ENCODE assay signal across 2 cellular contexts in genomic region chr5:1068895-1069719, GRCh38.
TF ChIP-seq lines count a peak whose summit lies in the region.

No MANE protein-coding gene starts in this region.

TF ChIP-seq in A549, 52 proteins besides CTCF, POLR2A, EP300 and RAD21 (continued from another document):
- TF ChIP-seq REST (IDR thresholded peaks at IDR 0.05) (no peak), MAZ (IDR thresholded peaks at IDR 0.05; ENCODE audit: borderline replicate concordance, low read depth, low read length) (no peak), BCL3 (IDR thresholded peaks at IDR 0.05) (no peak), E2F6 (IDR thresholded peaks at IDR 0.05; ENCODE audit: borderline replicate concordance, low read depth) (no peak), USF2 (IDR thresholded peaks at IDR 0.05) (no peak)

TF ChIP-seq in IMR-90, 13 proteins besides CTCF, POLR2A, EP300 and RAD21 (continued from another document):
- TF ChIP-seq MXI1 (IDR thresholded peaks at IDR 0.05; ENCODE audit: borderline replicate concordance, low read depth, low read length) (no peak), USF2 (IDR thresholded peaks at IDR 0.05; ENCODE audit: low read depth, low read length) (no peak), MAZ (IDR thresholded peaks at IDR 0.05; ENCODE audit: borderline replicate concordance, low read depth, low read length) (no peak), CHD1 (IDR thresholded peaks at IDR 0.05; ENCODE audit: low read depth, low read length) (no peak), MAFK (IDR thresholded peaks at IDR 0.05; ENCODE audit: low read depth, low read length) (no peak), BHLHE40 (IDR thresholded peaks at IDR 0.05; ENCODE audit: low read depth, low read length) (no peak), ELK1 (IDR thresholded peaks at IDR 0.05; ENCODE audit: borderline replicate concordance, low read depth, low read length) (no peak)
